8 cellular contexts compared by ENCODE assay signal in the genomic region with DNA sequence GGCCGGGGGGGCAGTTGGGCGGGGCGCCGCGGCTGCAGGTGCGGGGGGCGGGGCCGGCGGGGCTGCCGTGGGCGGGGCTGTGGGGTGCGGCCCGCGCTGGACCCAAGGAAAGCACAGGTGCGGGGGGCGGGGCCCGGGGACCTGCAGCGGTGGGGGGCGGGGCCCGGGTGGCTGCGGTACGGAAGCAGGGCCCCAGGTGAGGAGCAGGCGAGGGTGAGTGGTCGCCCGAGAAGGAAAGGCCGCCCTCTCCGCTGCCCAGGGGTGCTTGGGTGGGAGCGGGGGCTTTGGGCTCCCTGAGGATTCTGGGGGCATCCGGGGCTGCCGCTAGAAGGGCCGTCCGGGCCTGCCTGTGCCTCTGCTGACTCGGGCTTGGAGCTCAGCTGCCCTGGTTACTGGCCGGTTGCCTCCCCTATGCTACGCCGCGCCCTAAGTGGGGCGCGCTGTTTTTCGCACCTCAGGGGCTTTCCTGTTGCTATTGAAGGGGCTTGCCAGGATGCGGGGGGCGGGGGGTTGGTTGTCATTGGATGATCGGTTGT. TPM values are rescaled to one million over a fixed set of nuclear protein-coding genes. Genes with fewer than 3 reads are reported as not detected.
DNase-seq lines count a peak whose midpoint lies in the region; ATAC-seq and TF ChIP-seq lines count a peak whose summit lies in the region.

No MANE protein-coding gene starts in this region.

- no peak for TF ChIP-seq CTCF in type B pancreatic cell (conservative IDR thresholded peaks at IDR 0.05)

- peak overlapping the region; percentile 89 for H3K4me3 Mint-ChIP-seq in type B pancreatic cell

- DNase-seq in DMS79 treated with DMSO at 0.1 percent for 48 hours (lab: John Stamatoyannopoulos, UW) (peak; percentile 67), T-helper 9 cell (peak; percentile 58), type B pancreatic cell (ENCODE audit: extremely low spot score, unreplicated experiment) (peak; percentile 76), 8988T (no peak)
- peak; percentile 39 to 52 (median 45) for DNase-seq in effector memory CD4-positive, alpha-beta T cell
- DNase-seq in activated CD4-positive, CD25-positive, alpha-beta regulatory T cell treated with anti-CD3 and anti-CD28 coated beads, Interleukin-2, amount 50 U/mL, for 72 hours = no peak

- H3K27ac ChIP-seq in effector memory CD4-positive, alpha-beta T cell (ENCODE audit: insufficient read depth, low read length, poor library complexity, severe bottlenecking) = no peak overlapping the region

- H3K9ac ChIP-seq in mucosa of stomach (ENCODE audit: low read length) = peak overlapping the region; percentile 66

- peak overlapping the region; percentile 35 for H3K4me3 ChIP-seq in effector memory CD4-positive, alpha-beta T cell (ENCODE audit: insufficient read depth, low read depth, low read length, poor library complexity, severe bottlenecking)
- H3K4me3 ChIP-seq in mucosa of stomach (ENCODE audit: low read length) = peak overlapping the region; percentile 44

- peaks cover 10% of the 10 kb centered on the region for H3K4me1 ChIP-seq in effector memory CD4-positive, alpha-beta T cell (ENCODE audit: control insufficient read depth, insufficient read depth, low read length, poor library complexity, severe bottlenecking)
- H3K4me1 ChIP-seq in mucosa of stomach (ENCODE audit: control insufficient read depth, insufficient read depth, low read length) = peaks cover 41% of the 10 kb centered on the region

- no peaks in the 10 kb centered on the region for H3K9me3 ChIP-seq in effector memory CD4-positive, alpha-beta T cell (ENCODE audit: control insufficient read depth, low read length)
- no peaks in the 10 kb centered on the region for H3K9me3 ChIP-seq in mucosa of stomach (ENCODE audit: control insufficient read depth, low read length)

- no peaks in the 10 kb centered on the region for H3K27me3 ChIP-seq in effector memory CD4-positive, alpha-beta T cell (replicated peaks; ENCODE audit: control insufficient read depth, insufficient read depth, low read length, poor library complexity, severe bottlenecking)
- no peaks in the 10 kb centered on the region for H3K27me3 ChIP-seq in mucosa of stomach (ENCODE audit: control insufficient read depth, insufficient read depth, low read length)

- peaks cover 25% of the 10 kb centered on the region for H3K27me3 Mint-ChIP-seq in type B pancreatic cell

- H3K27ac Mint-ChIP-seq in type B pancreatic cell = peak overlapping the region; percentile 86

- no peaks in the 10 kb centered on the region for H3K9me3 Mint-ChIP-seq in type B pancreatic cell

- H3K36me3 Mint-ChIP-seq in type B pancreatic cell = no peaks in the 10 kb centered on the region

- ATAC-seq in HG03521 (IDR thresholded peaks at IDR 0.05; ENCODE audit: unreplicated experiment) = peak; percentile 9

- peaks cover 13% of the 10 kb centered on the region for H3K4me1 Mint-ChIP-seq in type B pancreatic cell (ENCODE audit: unreplicated experiment)

- H3K36me3 ChIP-seq in effector memory CD4-positive, alpha-beta T cell (ENCODE audit: control insufficient read depth, insufficient read depth, low read length) = no peaks in the 10 kb centered on the region
- H3K36me3 ChIP-seq in mucosa of stomach (ENCODE audit: control insufficient read depth, insufficient read depth, low read length) = no peaks in the 10 kb centered on the region

RNA-seq across cellular contexts. Expression of gene RALGPS1, which starts 0.8 kb away (rescaled TPM):
- 16.7 and 30.0 TPM in 2 replicates for total RNA-seq in type B pancreatic cell (ENCODE audit: low replicate concordance)

RNA-seq across cellular contexts. Expression of gene ZBTB34, which starts 54.9 kb away (rescaled TPM):
- total RNA-seq in type B pancreatic cell (ENCODE audit: low replicate concordance) = 19.7 and 20.2 TPM in 2 replicates

Comparison
In these comparisons a context has a peak if more than half of its experiments do, and no peak if none do; other contexts are left out.
1. DNase-seq: peak in DMS79 treated with DMSO at 0.1 percent for 48 hours (single experiment), T-helper 9 cell (single experiment), effector memory CD4-positive, alpha-beta T cell (3 of 3) and type B pancreatic cell (single experiment); none in activated CD4-positive, CD25-positive, alpha-beta regulatory T cell treated with anti-CD3 and anti-CD28 coated beads, Interleukin-2, amount 50 U/mL, for 72 hours (single experiment) and 8988T (single experiment).